Comparison of ENCODE assay signal across 28 cellular contexts in the genomic region with DNA sequence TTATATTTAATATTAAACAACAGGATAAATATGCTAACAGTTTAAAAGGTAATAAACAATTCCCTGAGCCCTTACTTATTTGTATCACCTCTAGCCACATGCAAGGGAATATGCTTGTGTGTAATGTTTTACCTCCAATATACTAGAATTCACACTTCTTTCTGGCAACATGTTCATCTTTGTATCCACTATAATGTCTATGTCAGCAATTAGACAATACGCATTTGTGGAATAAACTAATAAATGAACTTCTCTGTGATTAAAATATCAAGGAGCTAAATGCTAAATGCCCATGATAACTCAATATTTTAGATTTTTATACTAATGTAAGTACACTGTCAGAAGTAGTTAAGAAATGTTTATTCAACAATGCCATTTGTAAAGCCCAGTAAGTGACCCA.
"Had no signal": no experiment of that assay in that cellular context is flagged by ENCODE, and none has a peak within 500 bp of the region (broad histone marks: within the 10 kb centered on the region; RNA-seq: fewer than 3 reads in every experiment).

No MANE protein-coding gene starts in this region.

- H3K9me3 ChIP-seq: colonic mucosa, esophagus squamous epithelium, gastrocnemius medialis, heart right ventricle, left lung, lower lobe of right lung, mucosa of descending colon had no signal

- H3K4me3 Mint-ChIP-seq: dendritic cell treated with granulocyte-macrophage colony-stimulating factor and Interleukin-4, amounts not matched to agents 40 ng/mL and 50 ng/mL, for 4 days; effector memory CD8-positive, alpha-beta T cell; endodermal cell; mesothelial cell of epicardium; naive B cell had no signal

- H3K4me3 ChIP-seq: colonic mucosa, esophagus squamous epithelium, gastrocnemius medialis, heart right ventricle, left lung, lower lobe of right lung, mucosa of descending colon had no signal

- H3K4me1 ChIP-seq: colonic mucosa, esophagus squamous epithelium, gastrocnemius medialis, heart right ventricle, left lung, lower lobe of right lung had no signal

- ATAC-seq: effector memory CD8-positive, alpha-beta T cell; esophagus mucosa; gastrocnemius medialis; left cardiac atrium; left lung; left ventricle myocardium superior; lower lobe of right lung; mucosa of descending colon had no signal

- H3K27ac ChIP-seq: colonic mucosa, epithelial cell of prostate, esophagus squamous epithelium, gastrocnemius medialis, heart right ventricle, left lung, lower lobe of right lung had no signal

- DNase-seq: colonic mucosa; cortex of kidney; effector CD8-positive, alpha-beta T cell; effector memory CD8-positive, alpha-beta T cell; endodermal cell; erythroblast; esophagus squamous epithelium; foreskin fibroblast; foreskin melanocyte; gastrocnemius medialis; glutamatergic neuron; head of caudate nucleus; heart right ventricle; hippocampal formation; left cardiac atrium; left lung; left ventricle myocardium superior; lower lobe of right lung; mesenchymal stem cell; mucosa of descending colon; naive B cell had no signal

- H3K4me1 Mint-ChIP-seq: mesothelial cell of epicardium, naive B cell had no signal

- H3K9me3 Mint-ChIP-seq: effector memory CD8-positive, alpha-beta T cell; endodermal cell; mesothelial cell of epicardium had no signal

- H3K36me3 Mint-ChIP-seq: mesothelial cell of epicardium, naive B cell had no signal

- H3K36me3 ChIP-seq: colonic mucosa, esophagus squamous epithelium, gastrocnemius medialis, heart right ventricle, left lung, lower lobe of right lung had no signal

- FAIRE-seq: endometrium, islet of Langerhans, keratinocyte had no signal

- H3K27me3 ChIP-seq: colonic mucosa, esophagus squamous epithelium, gastrocnemius medialis, heart right ventricle, left lung had no signal

- H3K27ac Mint-ChIP-seq: dendritic cell treated with granulocyte-macrophage colony-stimulating factor and Interleukin-4, amounts not matched to agents 40 ng/mL and 50 ng/mL, for 4 days; effector memory CD8-positive, alpha-beta T cell; endodermal cell; mesothelial cell of epicardium; naive B cell had no signal

- H3K27me3 Mint-ChIP-seq: dendritic cell treated with granulocyte-macrophage colony-stimulating factor and Interleukin-4, amounts not matched to agents 40 ng/mL and 50 ng/mL, for 4 days; effector memory CD8-positive, alpha-beta T cell; naive B cell had no signal
